Comparison of ENCODE assay signal across 6 cellular contexts in the genomic region with DNA sequence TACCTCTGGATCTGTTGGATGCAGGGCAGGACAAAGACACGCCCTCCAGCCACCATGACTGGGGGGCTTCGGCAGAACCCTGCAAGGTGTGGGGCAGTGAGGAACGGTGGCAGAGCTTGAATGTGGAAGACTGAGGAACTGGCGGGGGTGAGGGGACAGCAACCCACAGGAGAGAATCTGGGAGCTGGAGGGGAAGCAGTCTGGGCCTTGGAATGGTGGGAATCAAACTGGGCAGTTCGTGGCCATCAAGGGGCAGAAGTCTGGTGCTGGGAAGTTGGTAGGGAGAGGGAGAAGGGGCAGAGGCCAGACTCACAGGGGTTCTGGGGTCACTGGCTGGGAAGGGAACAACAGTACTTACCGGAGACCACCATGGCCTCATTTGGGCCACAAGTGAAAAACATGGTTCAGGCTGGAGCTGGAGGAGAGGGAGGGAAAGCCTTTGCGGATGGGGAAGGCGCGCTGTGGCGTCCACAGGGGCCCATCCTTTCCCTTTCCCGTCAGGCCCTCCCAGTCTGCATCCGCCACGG. TPM values are rescaled to one million over a fixed set of nuclear protein-coding genes. Genes with fewer than 3 reads are reported as not detected.
DNase-seq lines count a peak whose midpoint lies in the region; ATAC-seq and TF ChIP-seq lines count a peak whose summit lies in the region.

No MANE protein-coding gene starts in this region.

- TF ChIP-seq EP300 in upper lobe of left lung (IDR thresholded peaks at IDR 0.05), result no peak

- no TSS peak for BruUV-seq in Panc1 (replicated peaks; lab: Mats Ljungman, UMichigan)

- no peak for TF ChIP-seq CTCF in Panc1 (IDR thresholded peaks at IDR 0.05)
- no peak for TF ChIP-seq CTCF in left ventricle myocardium inferior (IDR thresholded peaks at IDR 0.05; ENCODE audit: borderline replicate concordance)
- TF ChIP-seq CTCF in upper lobe of left lung (IDR thresholded peaks at IDR 0.05), result no peak

- in situ Hi-C loops in Panc1 (cut with HindIII; ENCODE audit: low pct_unique_long_range_greater_than_20kb, low sequenced_read_pairs), result no loop called here

- CTCF ChIA-PET in Panc1 (lab: Charles Lee), result no interaction called here

- ATAC-seq in Panc1, result peak; percentile 0
- ATAC-seq in upper lobe of left lung (ENCODE audit: low FRiP score in 2 of 2), result peak in 1 of 2 donors; percentile 9

- DNase-seq in AG20443 (ENCODE audit: low spot score) (peak; percentile 70), Panc1 (ENCODE audit: low read depth, low spot score) (no peak), left ventricle myocardium inferior (peak; percentile 64), upper lobe of left lung (no peak), H4 (ENCODE audit: low spot score) (no peak), CD1c-positive myeloid dendritic cell (ENCODE audit: extremely low spot score) (no peak)

- H3K9me3 ChIP-seq in Panc1 (ENCODE audit: control insufficient read depth, insufficient read depth, low read depth, low read length) (no peaks in the 10 kb centered on the region), left ventricle myocardium inferior (replicated peaks) (no peaks in the 10 kb centered on the region), upper lobe of left lung (no peaks in the 10 kb centered on the region)

- 5 to 9% methylated on average over 11 to 13 of the region's 13 CpGs for WGBS in upper lobe of left lung, 2 donors

- POLR2A ChIA-PET in Panc1 (lab: Charles Lee), result no interaction called here

- H3K27ac ChIP-seq in Panc1 (ENCODE audit: low read length) (peak overlapping the region; percentile 90), left ventricle myocardium inferior (replicated peaks) (peak overlapping the region; percentile 98), upper lobe of left lung (peak overlapping the region; percentile 93 to 97 (median 95))

- peak overlapping the region; percentile 81 to 85 for H3K4me3 ChIP-seq in Panc1 (ENCODE audit: low read depth in 2 of 2, low read length in 2 of 2)
- peak overlapping the region; percentile 93 for H3K4me3 ChIP-seq in left ventricle myocardium inferior
- H3K4me3 ChIP-seq in upper lobe of left lung, result peak overlapping the region; percentile 54 to 90 (median 82)

- no peak for TF ChIP-seq POLR2A in upper lobe of left lung (IDR thresholded peaks at IDR 0.05)

- intact Hi-C loops in Panc1 (cut with micrococcal nuclease; ENCODE audit: unreplicated experiment) (loop anchor here (5.0 kb wide), 1 partner anchor 40 kb away; no protein-coding TSS in a partner anchor), left ventricle myocardium inferior (cut with micrococcal nuclease) (loop anchor here (10.0 kb wide), 2 partner anchors 83 to 143 kb away; partner anchors contain the start of gene DDR1)

- H3K36me3 ChIP-seq in Panc1 (ENCODE audit: control insufficient read depth, insufficient read depth, low read length) (peaks cover 25% of the 10 kb centered on the region), left ventricle myocardium inferior (peaks cover 44% of the 10 kb centered on the region), upper lobe of left lung (peaks cover 4 to 45% (median 21%) of the 10 kb centered on the region in 4 donors)

- H3K27me3 ChIP-seq in Panc1 (ENCODE audit: control insufficient read depth, insufficient read depth, low read length) (no peaks in the 10 kb centered on the region), left ventricle myocardium inferior (ENCODE audit: low read depth) (no peaks in the 10 kb centered on the region), upper lobe of left lung (no peaks in the 10 kb centered on the region)

- peaks cover 36% of the 10 kb centered on the region for H3K4me1 ChIP-seq in Panc1 (ENCODE audit: control insufficient read depth, insufficient read depth, low read length)
- peaks cover 71% of the 10 kb centered on the region for H3K4me1 ChIP-seq in left ventricle myocardium inferior
- peaks cover 38 to 52% (median 49%) of the 10 kb centered on the region in 4 donors for H3K4me1 ChIP-seq in upper lobe of left lung

RNA-seq across cellular contexts. Expression of gene FLOT1, which starts 0.6 kb away (rescaled TPM):
- total RNA-seq in Panc1 (2021; ENCODE audit: unreplicated experiment) (176 TPM), left ventricle myocardium inferior (223 TPM), upper lobe of left lung (100 to 1,000 TPM; 133 to 212 (median 143) TPM)
- 221 TPM for polyA plus RNA-seq in Panc1 (2012; ENCODE audit: insufficient read length)
- total RNA-seq in H4 (2014; rRNA removed; shearing (Covaris generic)), result 206 and 213 TPM in 2 replicates

RNA-seq across cellular contexts. Expression of gene IER3, which starts 2.5 kb away (rescaled TPM):
- 106 TPM for total RNA-seq in Panc1 (2021; ENCODE audit: unreplicated experiment)
- 166 TPM for polyA plus RNA-seq in Panc1 (2012; ENCODE audit: insufficient read length)
- 41.4 TPM for total RNA-seq in left ventricle myocardium inferior
- 10 to 100 TPM in 4 of 6 donors, 1 to 10 TPM in 2; 4.2 to 61.1 (median 19.8) TPM for total RNA-seq in upper lobe of left lung
- total RNA-seq in H4 (2014; rRNA removed; shearing (Covaris generic)), result 53.1 and 58.9 TPM in 2 replicates

RNA-seq across cellular contexts. Expression of gene TUBB, which starts 21.7 kb away (rescaled TPM):
- 853 TPM for total RNA-seq in Panc1 (2021; ENCODE audit: unreplicated experiment)
- polyA plus RNA-seq in Panc1 (2012; ENCODE audit: insufficient read length), result 1,083 TPM
- total RNA-seq in left ventricle myocardium inferior, result 187 TPM
- total RNA-seq in upper lobe of left lung, result 100 to 1,000 TPM in 4 of 6 donors, 10 to 100 TPM in 2; 71.2 to 347 (median 149) TPM
- 1,333 and 1,508 TPM in 2 replicates for total RNA-seq in H4 (2014; rRNA removed; shearing (Covaris generic))

RNA-seq across cellular contexts. Expression of gene MDC1, which starts 24.8 kb away (rescaled TPM):
- total RNA-seq in Panc1 (2021; ENCODE audit: unreplicated experiment), result 68.6 TPM
- 36.0 TPM for polyA plus RNA-seq in Panc1 (2012; ENCODE audit: insufficient read length)
- total RNA-seq in left ventricle myocardium inferior, result 14.1 TPM
- total RNA-seq in upper lobe of left lung, result 10 to 100 TPM; 13.5 to 33.5 (median 24.2) TPM
- 7.8 and 8.7 TPM in 2 replicates for total RNA-seq in H4 (2014; rRNA removed; shearing (Covaris generic))

RNA-seq across cellular contexts. Expression of gene NRM, which starts 51.1 kb away (rescaled TPM):
- total RNA-seq in Panc1 (2021; ENCODE audit: unreplicated experiment), result 21.9 TPM
- 26.9 TPM for polyA plus RNA-seq in Panc1 (2012; ENCODE audit: insufficient read length)
- 3.7 TPM for total RNA-seq in left ventricle myocardium inferior
- total RNA-seq in upper lobe of left lung, result 10 to 100 TPM in 1 of 6 donors, 1 to 10 TPM in 5; 3.3 to 13.4 (median 7.2) TPM
- 15.0 and 20.1 TPM in 2 replicates for total RNA-seq in H4 (2014; rRNA removed; shearing (Covaris generic))

Comparison
In these comparisons a context has a peak if more than half of its experiments do, and no peak if none do; other contexts are left out.
1. DNase-seq: peak in AG20443 (single experiment) and left ventricle myocardium inferior (single experiment); none in Panc1 (single experiment), upper lobe of left lung (0 of 2), H4 (single experiment) and CD1c-positive myeloid dendritic cell (single experiment).
2. Peak in every context shown above with its lines, with median percentiles within 50 percentile points of each other: H3K27ac ChIP-seq and H3K4me3 ChIP-seq.